ENCODE assay signal across 21 cellular contexts in genomic region chr12:666066-666465, GRCh38. TPM values are rescaled to one million over a fixed set of nuclear protein-coding genes. Genes with fewer than 3 reads are reported as not detected.
"Had no signal": no experiment of that assay in that cellular context is flagged by ENCODE, and none has a peak within 500 bp of the region (broad histone marks: within the 10 kb centered on the region; RNA-seq: fewer than 3 reads in every experiment).

No MANE protein-coding gene starts in this region.

- H3K9ac ChIP-seq: neural progenitor cell had no signal

- H3K9me3 Mint-ChIP-seq: activated naive CD4-positive, alpha-beta T cell treated with anti-CD3 and anti-CD28 coated beads for 36 hours; activated naive CD8-positive, alpha-beta T cell treated with anti-CD3 and anti-CD28 coated beads, Interleukin-2, amount 10 ng/mL, durations not matched to agents 7 days and 5 days; naive thymus-derived CD8-positive, alpha-beta T cell; neural progenitor cell had no signal

- H3K9me3 ChIP-seq: breast epithelium, colonic mucosa, esophagus muscularis mucosa, lower lobe of right lung, right lobe of liver, testis, uterus had no signal

- H3K4me3 Mint-ChIP-seq: activated CD8-positive, alpha-beta T cell treated with anti-CD3 and anti-CD28 coated beads, Interleukin-2, amount 10 ng/mL, durations not matched to agents 7 days and 5 days; neural progenitor cell had no signal

- H3K4me3 ChIP-seq: breast epithelium, colonic mucosa, esophagus muscularis mucosa, lower lobe of right lung, neural progenitor cell, right lobe of liver, skin epidermis, testis, uterus had no signal

- H3K36me3 ChIP-seq: breast epithelium, colonic mucosa, esophagus muscularis mucosa, lower lobe of right lung, neural progenitor cell, right lobe of liver, uterus had no signal

- H3K27me3 ChIP-seq: breast epithelium, colonic mucosa, esophagus muscularis mucosa, neural progenitor cell, right lobe of liver, testis, uterus had no signal

- DNase-seq: activated CD4-positive, alpha-beta T cell treated with anti-CD3 and anti-CD28 coated beads for 1 hour; activated CD4-positive, alpha-beta T cell treated with anti-CD3 and anti-CD28 coated beads, Interleukin-2, amount 50 U/mL, for 1 hour; activated CD8-positive, alpha-beta T cell treated with anti-CD3 and anti-CD28 coated beads, Interleukin-2, amount 10 ng/mL, durations not matched to agents 7 days and 5 days; activated naive CD4-positive, alpha-beta T cell treated with anti-CD3 and anti-CD28 coated beads for 36 hours; activated naive CD8-positive, alpha-beta T cell treated with anti-CD3 and anti-CD28 coated beads, Interleukin-2, amount 10 ng/mL, durations not matched to agents 7 days and 5 days; amniotic stem cell; colonic mucosa; lower lobe of right lung; naive thymus-derived CD8-positive, alpha-beta T cell; posterior cingulate gyrus; right lobe of liver; stimulated activated naive CD4-positive, alpha-beta T cell; testis; trophoblast cell; uterus had no signal

- H3K36me3 Mint-ChIP-seq: activated naive CD8-positive, alpha-beta T cell treated with anti-CD3 and anti-CD28 coated beads, Interleukin-2, amount 10 ng/mL, durations not matched to agents 7 days and 5 days; naive thymus-derived CD8-positive, alpha-beta T cell; neural progenitor cell had no signal

- H2AFZ ChIP-seq: neural progenitor cell had no signal

- H3K4me2 ChIP-seq: neural progenitor cell had no signal

- ATAC-seq: activated CD8-positive, alpha-beta T cell treated with anti-CD3 and anti-CD28 coated beads, Interleukin-2, amount 10 ng/mL, durations not matched to agents 7 days and 5 days; left lobe of liver; lower lobe of right lung; naive thymus-derived CD8-positive, alpha-beta T cell; right lobe of liver had no signal

- H3K4me1 ChIP-seq: breast epithelium, colonic mucosa, uterus had no signal

- H3K27ac ChIP-seq: colonic mucosa, esophagus muscularis mucosa, lower lobe of right lung, neural progenitor cell, right lobe of liver, testis had no signal

RNA-seq across cellular contexts. Expression of gene NINJ2, which starts 2.8 kb away (rescaled TPM):
- total RNA-seq: kidney epithelial cell had no signal
